Comparison of ENCODE assay signal across 1 cellular context in genomic region chr20:57450419-57450818, GRCh38.
TF ChIP-seq lines count a peak whose summit lies in the region.

No MANE protein-coding gene starts in this region.

TF ChIP-seq in GM12878, 131 proteins besides CTCF, POLR2A, EP300 and RAD21 (continued from another document and continues in another):
- TF ChIP-seq ZZZ3 (IDR thresholded peaks at IDR 0.05; ENCODE audit: control insufficient read depth, insufficient read length, low read depth) (no peak), TCF3 (IDR thresholded peaks at IDR 0.05; ENCODE audit: borderline replicate concordance, insufficient read depth, low read depth, low read length) (0 out of 2 replicates have a peak, but pooled peaks have one; percentile 36), RB1 (IDR thresholded peaks at IDR 0.05; ENCODE audit: borderline replicate concordance) (no peak), EED (IDR thresholded peaks at IDR 0.05; ENCODE audit: low read depth) (peak; percentile 11; the same call in 1 of the 2 replicates), DPF2 (IDR thresholded peaks at IDR 0.05) (no peak), ZSCAN29 (IDR thresholded peaks at IDR 0.05) (no peak), SP1 (IDR thresholded peaks at IDR 0.05; ENCODE audit: low read depth, low read length) (peak; percentile 15), YY1 (IDR thresholded peaks at IDR 0.05; ENCODE audit: low read depth, low read length) (no peak), SMAD1 (IDR thresholded peaks at IDR 0.05; ENCODE audit: low read depth, partially characterized antibody) (peak; percentile 7), PML (IDR thresholded peaks at IDR 0.05; ENCODE audit: low read length) (no peak), SPI1 (IDR thresholded peaks at IDR 0.05; ENCODE audit: borderline replicate concordance, insufficient read depth, low read depth, low read length) (peak; percentile 47), PAX5 (IDR thresholded peaks at IDR 0.05; ENCODE audit: borderline replicate concordance, low read depth, low read length) (0 out of 2 replicates have a peak, but pooled peaks have one; percentile 7), SIX5 (IDR thresholded peaks at IDR 0.05; ENCODE audit: low read depth, low read length, severe bottlenecking) (no peak), EZH2 (IDR thresholded peaks at IDR 0.05; ENCODE audit: borderline replicate concordance, control insufficient read depth, low read depth, low read length) (no peak), POLR2AphosphoS5 (IDR thresholded peaks at IDR 0.05; ENCODE audit: low read length) (no peak), CHD1 (IDR thresholded peaks at IDR 0.05; ENCODE audit: low read depth, low read length) (no peak), ZBTB4 (CRISPR knock-in tag; IDR thresholded peaks at IDR 0.05) (no peak), SKIL (IDR thresholded peaks at IDR 0.05; ENCODE audit: low read depth, poor library complexity, severe bottlenecking) (peak; percentile 39), CHD4 (IDR thresholded peaks at IDR 0.05) (no peak), TARDBP (IDR thresholded peaks at IDR 0.05; ENCODE audit: borderline replicate concordance) (no peak), ZBTB33 (IDR thresholded peaks at IDR 0.05) (no peak), TBL1XR1 (IDR thresholded peaks at IDR 0.05; ENCODE audit: low read depth, low read length) (0 out of 2 replicates have a peak, but pooled peaks have one; percentile 27), PRDM15 (CRISPR knock-in tag; IDR thresholded peaks at IDR 0.05) (no peak), BCLAF1 (IDR thresholded peaks at IDR 0.05) (no peak), NR2C2 (IDR thresholded peaks at IDR 0.05; ENCODE audit: borderline replicate concordance, control insufficient read depth, insufficient read length, low read depth) (no peak), ATF7 (IDR thresholded peaks at IDR 0.05; ENCODE audit: low read depth) (peak; percentile 26; the same call in 1 of the 2 replicates), YBX1 (IDR thresholded peaks at IDR 0.05) (no peak), STAT3 (IDR thresholded peaks at IDR 0.05; ENCODE audit: low read depth, low read length) (no peak), POU2F2 (IDR thresholded peaks at IDR 0.05; ENCODE audit: borderline replicate concordance, low read depth, low read length) (peak; percentile 95), ZNF24 (IDR thresholded peaks at IDR 0.05) (no peak), CREM (IDR thresholded peaks at IDR 0.05; ENCODE audit: low read depth) (no peak; the same call in 1 of the 2 replicates), ZNF687 (IDR thresholded peaks at IDR 0.05) (peak; percentile 55)
- TF ChIP-seq, protein P1, sequence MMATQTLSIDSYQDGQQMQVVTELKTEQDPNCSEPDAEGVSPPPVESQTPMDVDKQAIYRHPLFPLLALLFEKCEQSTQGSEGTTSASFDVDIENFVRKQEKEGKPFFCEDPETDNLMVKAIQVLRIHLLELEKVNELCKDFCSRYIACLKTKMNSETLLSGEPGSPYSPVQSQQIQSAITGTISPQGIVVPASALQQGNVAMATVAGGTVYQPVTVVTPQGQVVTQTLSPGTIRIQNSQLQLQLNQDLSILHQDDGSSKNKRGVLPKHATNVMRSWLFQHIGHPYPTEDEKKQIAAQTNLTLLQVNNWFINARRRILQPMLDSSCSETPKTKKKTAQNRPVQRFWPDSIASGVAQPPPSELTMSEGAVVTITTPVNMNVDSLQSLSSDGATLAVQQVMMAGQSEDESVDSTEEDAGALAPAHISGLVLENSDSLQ (IDR thresholded peaks at IDR 0.05) = no peak
- TF ChIP-seq, protein P2, sequence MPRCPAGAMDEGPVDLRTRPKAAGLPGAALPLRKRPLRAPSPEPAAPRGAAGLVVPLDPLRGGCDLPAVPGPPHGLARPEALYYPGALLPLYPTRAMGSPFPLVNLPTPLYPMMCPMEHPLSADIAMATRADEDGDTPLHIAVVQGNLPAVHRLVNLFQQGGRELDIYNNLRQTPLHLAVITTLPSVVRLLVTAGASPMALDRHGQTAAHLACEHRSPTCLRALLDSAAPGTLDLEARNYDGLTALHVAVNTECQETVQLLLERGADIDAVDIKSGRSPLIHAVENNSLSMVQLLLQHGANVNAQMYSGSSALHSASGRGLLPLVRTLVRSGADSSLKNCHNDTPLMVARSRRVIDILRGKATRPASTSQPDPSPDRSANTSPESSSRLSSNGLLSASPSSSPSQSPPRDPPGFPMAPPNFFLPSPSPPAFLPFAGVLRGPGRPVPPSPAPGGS (IDR thresholded peaks at IDR 0.05; ENCODE audit: borderline replicate concordance, insufficient read depth, low read depth, low read length, poor library complexity, severe bottlenecking) = no peak
- TF ChIP-seq, protein P3, sequence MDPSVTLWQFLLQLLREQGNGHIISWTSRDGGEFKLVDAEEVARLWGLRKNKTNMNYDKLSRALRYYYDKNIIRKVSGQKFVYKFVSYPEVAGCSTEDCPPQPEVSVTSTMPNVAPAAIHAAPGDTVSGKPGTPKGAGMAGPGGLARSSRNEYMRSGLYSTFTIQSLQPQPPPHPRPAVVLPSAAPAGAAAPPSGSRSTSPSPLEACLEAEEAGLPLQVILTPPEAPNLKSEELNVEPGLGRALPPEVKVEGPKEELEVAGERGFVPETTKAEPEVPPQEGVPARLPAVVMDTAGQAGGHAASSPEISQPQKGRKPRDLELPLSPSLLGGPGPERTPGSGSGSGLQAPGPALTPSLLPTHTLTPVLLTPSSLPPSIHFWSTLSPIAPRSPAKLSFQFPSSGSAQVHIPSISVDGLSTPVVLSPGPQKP (IDR thresholded peaks at IDR 0.05; ENCODE audit: low read depth, low read length) = no peak
